In genomic region chr17:45123076-45123770, GRCh38 we compare ENCODE assay signal across 10 cellular contexts. TPM values are rescaled to one million over a fixed set of nuclear protein-coding genes. Genes with fewer than 3 reads are reported as not detected.
DNase-seq lines count a peak whose midpoint lies in the region; ATAC-seq and TF ChIP-seq lines count a peak whose summit lies in the region.
"Had no signal": no experiment of that assay in that cellular context is flagged by ENCODE, and none has a peak within 500 bp of the region (broad histone marks: within the 10 kb centered on the region; RNA-seq: fewer than 3 reads in every experiment).

No MANE protein-coding gene starts in this region.

- DNase-seq in RWPE1 (ENCODE audit: low spot score) (no peak), fibroblast of lung (ENCODE audit: low read depth in 2 of 2) (no peak), sigmoid colon (no peak), DMS114 treated with DMSO at 0.1 percent for 48 hours (lab: John Stamatoyannopoulos, UW; ENCODE audit: unreplicated experiment) (no peak)
- DNase-seq: NCI-H187 treated with DMSO at 0.1 percent for 48 hours, NCI-H510A treated with DMSO at 0.1 percent for 48 hours had no signal

- ATAC-seq in HG02610 (IDR thresholded peaks at IDR 0.05; ENCODE audit: unreplicated experiment) (no peak), GM19452 (IDR thresholded peaks at IDR 0.05; ENCODE audit: unreplicated experiment) (no peak), GM18867 (IDR thresholded peaks at IDR 0.05; ENCODE audit: unreplicated experiment) (no peak)

- intact Hi-C loops in sigmoid colon (cut with DNase I): no loop called here

- no peak overlapping the region for H3K4me3 ChIP-seq in BLaER1 treated with 17β-estradiol and CSF1 and Interleukin-3, amounts not matched to agents 10 nM and 100 nM
- H3K4me3 ChIP-seq in fibroblast of lung (replicated peaks in 1 of 4; ENCODE audit: control extremely low read depth in 1 of 4, insufficient read depth in 1 of 4, low read depth in 3 of 4, low read length in 4 of 4) (no peak overlapping the region), sigmoid colon (no peak overlapping the region)

- no peak for TF ChIP-seq POLR2A in sigmoid colon (IDR thresholded peaks at IDR 0.05)

- peaks cover 0 to 27% (median 0%) of the 10 kb centered on the region in 11 experiments; a peak in 8 of 22 replicates for H4K20me1 ChIP-seq in BLaER1 treated with 17β-estradiol and CSF1 and Interleukin-3, amounts not matched to agents 10 nM and 100 nM
- H4K20me1 ChIP-seq in fibroblast of lung (ENCODE audit: control insufficient read depth, extremely low read depth, insufficient read depth, low read length): no peaks in the 10 kb centered on the region

- peak overlapping the region; percentile 16 to 73 (median 55); a peak in 21 of 22 replicates for H3K4me2 ChIP-seq in BLaER1 treated with 17β-estradiol and CSF1 and Interleukin-3, amounts not matched to agents 10 nM and 100 nM
- peak overlapping the region; percentile 26 for H3K4me2 ChIP-seq in fibroblast of lung (ENCODE audit: extremely low read depth, insufficient read depth, low read length)

- TF ChIP-seq EP300 in sigmoid colon (IDR thresholded peaks at IDR 0.05): no peak

- H3K27ac ChIP-seq in BLaER1 treated with 17β-estradiol and CSF1 and Interleukin-3, amounts not matched to agents 10 nM and 100 nM: peak overlapping the region in 9 of 11 experiments; percentile 22 to 66 (median 54); a peak in 15 of 22 replicates
- H3K27ac ChIP-seq in RWPE1: peak overlapping the region; percentile 100
- peak overlapping the region; percentile 88 for H3K27ac ChIP-seq in fibroblast of lung (ENCODE audit: insufficient read depth, low read length)
- peak overlapping the region; percentile 20 to 73 (median 45) for H3K27ac ChIP-seq in sigmoid colon

- H2AFZ ChIP-seq in fibroblast of lung (ENCODE audit: low read length): no peak overlapping the region

- peaks cover 0 to 9% (median 0%) of the 10 kb centered on the region in 11 experiments; a peak in 5 of 22 replicates for H3K27me3 ChIP-seq in BLaER1 treated with 17β-estradiol and CSF1 and Interleukin-3, amounts not matched to agents 10 nM and 100 nM
- no peaks in the 10 kb centered on the region for H3K27me3 ChIP-seq in fibroblast of lung (ENCODE audit: control insufficient read depth, insufficient read depth, low read length)
- H3K27me3 ChIP-seq in sigmoid colon: no peaks in the 10 kb centered on the region

- H3K9ac ChIP-seq in BLaER1 treated with 17β-estradiol and CSF1 and Interleukin-3, amounts not matched to agents 10 nM and 100 nM: peak overlapping the region in 8 of 11 experiments; percentile 4 to 51 (median 34); a peak in 9 of 22 replicates
- no peak overlapping the region for H3K9ac ChIP-seq in fibroblast of lung (ENCODE audit: insufficient read depth, low read length)

- H3K79me2 ChIP-seq in fibroblast of lung (ENCODE audit: control insufficient read depth, insufficient read depth, low read length): peaks cover 17% of the 10 kb centered on the region

- peaks cover 0 to 32% (median 0%) of the 10 kb centered on the region in 11 experiments; a peak in 3 of 22 replicates for H3K36me3 ChIP-seq in BLaER1 treated with 17β-estradiol and CSF1 and Interleukin-3, amounts not matched to agents 10 nM and 100 nM
- peaks cover 1% of the 10 kb centered on the region for H3K36me3 ChIP-seq in fibroblast of lung (ENCODE audit: control insufficient read depth, insufficient read depth, low read length)
- peaks cover 3 to 27% (median 13%) of the 10 kb centered on the region in 4 donors for H3K36me3 ChIP-seq in sigmoid colon

- CTCF ChIA-PET in RWPE1 (lab: Yijun Ruan, JAX): interaction anchor here (0.5 to 0.9 kb wide), 3 partner anchors 25 to 245 kb away, joined by 3 read pairs; no protein-coding TSS in a partner anchor

- POLR2A ChIA-PET in RWPE1 (lab: Yijun Ruan, JAX; ENCODE audit: low non-redundant PET): no interaction called here

- H3K9me3 ChIP-seq in BLaER1 treated with 17β-estradiol and CSF1 and Interleukin-3, amounts not matched to agents 10 nM and 100 nM (replicated peaks in 1 of 11): no peaks in the 10 kb centered on the region
- no peaks in the 10 kb centered on the region for H3K9me3 ChIP-seq in fibroblast of lung (ENCODE audit: control insufficient read depth, insufficient read depth, low read depth, low read length)
- H3K9me3 ChIP-seq in sigmoid colon: no peaks in the 10 kb centered on the region

- 74 to 87% methylated on average over 6 of the region's 6 CpGs for WGBS in sigmoid colon, 2 donors

- no peak for TF ChIP-seq CTCF in RWPE1 (conservative IDR thresholded peaks at IDR 0.05; ENCODE audit: low read depth)
- TF ChIP-seq CTCF in fibroblast of lung (conservative IDR thresholded peaks at IDR 0.05 in 1 of 2, IDR thresholded peaks at IDR 0.05 in 1 of 2; ENCODE audit: low read depth in 1 of 2, low read length in 2 of 2): no peak
- TF ChIP-seq CTCF in sigmoid colon (IDR thresholded peaks at IDR 0.05): no peak

- peaks cover 29 to 69% (median 41%) of the 10 kb centered on the region in 10 experiments for H3K4me1 ChIP-seq in BLaER1 treated with 17β-estradiol and CSF1 and Interleukin-3, amounts not matched to agents 10 nM and 100 nM
- H3K4me1 ChIP-seq in fibroblast of lung (ENCODE audit: control insufficient read depth, extremely low read depth, insufficient read depth, low read length): peaks cover 24% of the 10 kb centered on the region
- H3K4me1 ChIP-seq in sigmoid colon: peaks cover 0 to 47% (median 43%) of the 10 kb centered on the region in 4 donors

RNA-seq across cellular contexts. Expression of gene PLCD3, which starts 9.1 kb away (rescaled TPM):
- total RNA-seq in fibroblast of lung: 39.3 and 59.8 TPM in 2 replicates
- 32.8 and 52.1 TPM in 2 replicates for polyA plus RNA-seq in fibroblast of lung
- 39.6 and 76.5 TPM in 2 replicates for polyA plus RNA-seq in fibroblast of lung (2012)
- 151 and 159 TPM in 2 replicates for polyA minus RNA-seq in fibroblast of lung (ENCODE audit: low replicate concordance)
- 10 to 100 TPM; 27.4 to 45.7 (median 33.9) TPM for total RNA-seq in sigmoid colon
- 100 to 1,000 TPM; 114 to 274 (median 137) TPM for polyA plus RNA-seq in sigmoid colon

RNA-seq across cellular contexts. Expression of gene ACBD4, which starts 12.3 kb away (rescaled TPM):
- total RNA-seq in fibroblast of lung (7.7 and 18.0 TPM in 2 replicates), sigmoid colon (10 to 100 TPM; 20.0 to 24.9 (median 21.9) TPM)
- polyA plus RNA-seq in fibroblast of lung (3.0 and 3.4 TPM in 2 replicates), sigmoid colon (10 to 100 TPM; 13.2 to 36.5 (median 20.1) TPM)
- polyA plus RNA-seq in fibroblast of lung (2012): 5.8 and 6.3 TPM in 2 replicates
- polyA minus RNA-seq in fibroblast of lung (ENCODE audit: low replicate concordance): 4.9 and 8.4 TPM in 2 replicates

RNA-seq across cellular contexts. Expression of gene HEXIM1, which starts 25.1 kb away (rescaled TPM):
- 9.9 and 10.3 TPM in 2 replicates for total RNA-seq in fibroblast of lung
- 11.7 and 12.4 TPM in 2 replicates for polyA plus RNA-seq in fibroblast of lung
- 20.2 and 20.3 TPM in 2 replicates for polyA plus RNA-seq in fibroblast of lung (2012)
- 4.3 and 6.1 TPM in 2 replicates for polyA minus RNA-seq in fibroblast of lung (ENCODE audit: low replicate concordance)
- 10 to 100 TPM; 41.0 to 60.9 (median 49.4) TPM for total RNA-seq in sigmoid colon
- 10 to 100 TPM; 21.6 to 38.8 (median 24.7) TPM for polyA plus RNA-seq in sigmoid colon

RNA-seq across cellular contexts. Expression of gene HEXIM2, which starts 38.5 kb away (rescaled TPM):
- 12.8 and 18.7 TPM in 2 replicates for total RNA-seq in fibroblast of lung
- polyA plus RNA-seq in fibroblast of lung: 1.9 and 2.7 TPM in 2 replicates
- polyA plus RNA-seq in fibroblast of lung (2012): 4.3 and 6.4 TPM in 2 replicates
- polyA minus RNA-seq in fibroblast of lung (ENCODE audit: low replicate concordance): 2.0 and 7.2 TPM in 2 replicates
- 10 to 100 TPM in 2 of 4 donors, 1 to 10 TPM in 2; 7.5 to 14.7 (median 11.2) TPM for total RNA-seq in sigmoid colon
- 1 to 10 TPM; 1.8 to 7.8 (median 6.6) TPM for polyA plus RNA-seq in sigmoid colon

Comparison
In these comparisons a context has a peak if more than half of its experiments do, and no peak if none do; other contexts are left out.
1. H3K27ac ChIP-seq: peak in every context shown above with its lines; median percentile 100 in RWPE1; 88 in fibroblast of lung; 54 in BLaER1 treated with 17β-estradiol and CSF1 and Interleukin-3, amounts not matched to agents 10 nM and 100 nM; 45 in sigmoid colon.